In the genomic region with DNA sequence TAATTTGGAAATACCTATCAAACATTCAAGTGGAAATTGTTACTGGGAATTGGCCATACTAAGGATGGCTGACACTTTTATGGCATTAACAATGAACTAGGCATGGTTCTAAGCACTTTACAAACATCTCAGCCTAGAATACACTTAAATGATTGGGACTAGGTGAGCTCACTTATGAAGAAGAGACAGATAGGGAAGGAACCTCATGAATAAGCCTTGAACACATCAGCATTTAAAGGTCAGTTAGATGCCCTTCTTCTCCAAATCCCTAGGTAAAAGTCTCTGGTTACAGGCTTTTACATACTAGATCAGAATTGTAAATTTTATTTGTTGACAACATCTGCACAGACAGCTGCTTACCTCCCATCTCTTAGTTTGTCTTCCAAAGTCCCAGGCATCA, we compare ENCODE assay signal across 3 cellular contexts.
"Had no signal": no experiment of that assay in that cellular context is flagged by ENCODE, and none has a peak within 500 bp of the region (broad histone marks: within the 10 kb centered on the region; RNA-seq: fewer than 3 reads in every experiment).

No MANE protein-coding gene starts in this region.

- ATAC-seq: GM12878 had no signal

- DNase-seq: GDM1, GF-D8 had no signal
